Comparison of ENCODE assay signal across 8 cellular contexts in genomic region chr22:46762238-46763050, GRCh38. TPM values are rescaled to one million over a fixed set of nuclear protein-coding genes. Genes with fewer than 3 reads are reported as not detected.
A peak's percentile ranks its signal among the peaks of the same experiment; 100 is the strongest.
DNase-seq lines count a peak whose midpoint lies in the region; ATAC-seq and TF ChIP-seq lines count a peak whose summit lies in the region.

TBC1D22A (plus strand) TSS chr22:46762650; CDS start chr22:46762787, 137 bp downstream.

- peak within 1 kb of the TSS; percentile 96 to 97 (median 97) for H3K27ac Mint-ChIP-seq in nephron

- DNase-seq in Daoy (ENCODE audit: low read depth) (peak; percentile 96), H4 (ENCODE audit: low spot score) (peak; percentile 92), SHP77 treated with DMSO at 0.1 percent for 48 hours (lab: John Stamatoyannopoulos, UW) (peak; percentile 89), fibroblast of the aortic adventitia (ENCODE audit: low read depth) (peak; percentile 91)
- DNase-seq in activated effector memory CD4-positive, alpha-beta T cell treated with anti-CD3 and anti-CD28 coated beads, Interleukin-2, amount 50 U/mL, for 16 hours: peak; percentile 98
- DNase-seq in stimulated activated naive CD8-positive, alpha-beta T cell treated with anti-CD3 and anti-CD28 coated beads, Interleukin-15, Interleukin-2, amounts not matched to agents 100 U/mL and 50 U/mL, for 24 hours: peak; percentile 96

- H3K9ac ChIP-seq in Loucy (ENCODE audit: low read depth, low read length, poor library complexity, severe bottlenecking): peak within 1 kb of the TSS; percentile 95

- no peaks in the 10 kb centered on the region for H3K27me3 ChIP-seq in Loucy (ENCODE audit: insufficient read depth, low read length, poor library complexity, severe bottlenecking)

- H3K4me2 ChIP-seq in Loucy (ENCODE audit: low read depth, low read length, poor library complexity, severe bottlenecking): peak within 1 kb of the TSS; percentile 78

- H3K4me1 ChIP-seq in Loucy (ENCODE audit: insufficient read depth, low read length, poor library complexity, severe bottlenecking): peaks cover 30% of the 10 kb centered on the region

- ATAC-seq in stimulated activated naive CD8-positive, alpha-beta T cell treated with anti-CD3 and anti-CD28 coated beads, Interleukin-15, Interleukin-2, amounts not matched to agents 100 U/mL and 50 U/mL, for 24 hours: peak; percentile 94

- H3K36me3 Mint-ChIP-seq in nephron (ENCODE audit: low read depth): peaks cover 4% of the 10 kb centered on the region

- peak within 1 kb of the TSS; percentile 97 to 100 (median 98) for H3K4me3 Mint-ChIP-seq in nephron

- no peaks in the 10 kb centered on the region for H3F3A ChIP-seq in Loucy (ENCODE audit: low read depth)

- no peaks in the 10 kb centered on the region for H3K9me3 ChIP-seq in Loucy (ENCODE audit: insufficient read depth, low read depth, low read length)

- no peaks in the 10 kb centered on the region for H3K9me2 ChIP-seq in Loucy (replicated peaks; ENCODE audit: low read depth, low read length)

- no peaks in the 10 kb centered on the region for H3K27me3 Mint-ChIP-seq in nephron (ENCODE audit: low read depth)

- no peaks in the 10 kb centered on the region for H3K36me3 ChIP-seq in Loucy (ENCODE audit: insufficient read depth, low read length)

- TF ChIP-seq CTCF in Loucy (conservative IDR thresholded peaks at IDR 0.05; ENCODE audit: low read length): no peak
- TF ChIP-seq CTCF in fibroblast of the aortic adventitia (IDR thresholded peaks at IDR 0.05; ENCODE audit: insufficient read depth, low read length): peak; percentile 5
- no peak for TF ChIP-seq CTCF in nephron (IDR thresholded peaks at IDR 0.05; ENCODE audit: unreplicated experiment in 3 of 3)

- H3K4me1 Mint-ChIP-seq in nephron: peaks cover 46% of the 10 kb centered on the region

- H3K9me3 Mint-ChIP-seq in nephron: no peaks in the 10 kb centered on the region

- H4K20me1 ChIP-seq in Loucy (ENCODE audit: insufficient read depth, low read length, poor library complexity, severe bottlenecking): peaks cover 16% of the 10 kb centered on the region

- peak within 1 kb of the TSS; percentile 96 for H3K4me3 ChIP-seq in Loucy (ENCODE audit: low read length, poor library complexity, severe bottlenecking)
- H3K4me3 ChIP-seq in fibroblast of the aortic adventitia (ENCODE audit: low read depth, low read length): peak within 1 kb of the TSS; percentile 99

- peaks cover 61% of the 10 kb centered on the region for H3K79me2 ChIP-seq in Loucy (ENCODE audit: insufficient read depth, low read length)

- H2AFZ ChIP-seq in Loucy (ENCODE audit: low read length): peak within 1 kb of the TSS; percentile 84

RNA-seq across cellular contexts. Expression of gene TBC1D22A, which starts in this region (rescaled TPM):
- 6.7 and 8.7 TPM in 2 replicates for total RNA-seq in Daoy (2014; rRNA removed; shearing (Covaris generic))
- total RNA-seq in H4 (2014; rRNA removed; shearing (Covaris generic)): 7.0 and 8.6 TPM in 2 replicates
- total RNA-seq in fibroblast of the aortic adventitia (ENCODE audit: low replicate concordance): 12.7 and 13.8 TPM in 2 replicates

Comparison
In these comparisons a context has a peak if more than half of its experiments do, and no peak if none do; other contexts are left out.
1. Peak in every context shown above with its lines: DNase-seq, ATAC-seq and H3K4me3 ChIP-seq.